ENCODE assay signal across 18 cellular contexts in the genomic region with DNA sequence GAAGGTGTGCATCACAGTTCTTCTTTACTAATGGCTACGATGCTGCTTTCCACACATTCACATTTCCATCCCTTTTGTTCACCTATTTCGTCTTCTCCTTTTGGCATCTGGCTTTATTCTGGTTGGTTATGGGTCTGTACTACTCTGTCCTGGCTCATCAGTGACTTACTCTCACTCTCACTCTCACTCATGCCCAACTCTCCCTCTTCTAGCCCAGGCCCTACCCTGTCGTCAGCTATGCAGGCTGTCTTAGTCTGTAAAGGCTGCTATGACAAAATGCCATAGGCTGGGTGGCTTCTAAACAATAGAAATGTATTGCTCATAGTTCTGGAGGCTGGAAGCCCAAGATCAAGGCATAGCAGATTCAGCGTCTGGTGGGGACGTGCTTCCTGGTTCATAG.
DNase-seq lines count a peak whose midpoint lies in the region; ATAC-seq and TF ChIP-seq lines count a peak whose summit lies in the region.
"Had no signal": no experiment of that assay in that cellular context is flagged by ENCODE, and none has a peak within 500 bp of the region (broad histone marks: within the 10 kb centered on the region; RNA-seq: fewer than 3 reads in every experiment).

No MANE protein-coding gene starts in this region.

- no peak for DNase-seq in activated B cell treated with CpG ODN at 0.5 μM for 24 hours
- no peak for DNase-seq in naive B cell
- no peak for DNase-seq in type B pancreatic cell (ENCODE audit: extremely low spot score, unreplicated experiment)
- DNase-seq in H4 (ENCODE audit: low spot score): no peak
- DNase-seq in activated CD4-positive, alpha-beta memory T cell treated with anti-CD3 and anti-CD28 coated beads, Interleukin-2, amount 10 ng/mL, durations not matched to agents 7 days and 5 days: no peak
- DNase-seq in stimulated activated naive CD8-positive, alpha-beta T cell treated with anti-CD3 and anti-CD28 coated beads, Interleukin-15, amount 100 ng/mL, for 72 hours: no peak
- DNase-seq: BE2C; CD4-positive, CD25-positive, alpha-beta regulatory T cell; CD8-positive, alpha-beta memory T cell; COR-L47; DMS 273 treated with DMSO at 0.1 percent for 48 hours; DMS53; DND-41; EL; GOT3; H9 had no signal

- peak overlapping the region; percentile 31 to 74 (median 60); a peak in 20 of 22 replicates for H3K4me2 ChIP-seq in BLaER1 treated with 17β-estradiol and CSF1 and Interleukin-3, amounts not matched to agents 10 nM and 100 nM

- H3K9me3 ChIP-seq in BLaER1 treated with 17β-estradiol and CSF1 and Interleukin-3, amounts not matched to agents 10 nM and 100 nM (replicated peaks in 1 of 11): peaks cover 25 to 38% (median 32%) of the 10 kb centered on the region in 11 experiments
- H3K9me3 ChIP-seq: BE2C had no signal

- H3K4me3 ChIP-seq in BLaER1 treated with 17β-estradiol and CSF1 and Interleukin-3, amounts not matched to agents 10 nM and 100 nM: no peak overlapping the region
- H3K4me3 ChIP-seq: GM12878 had no signal

- H3K36me3 Mint-ChIP-seq in activated B cell treated with CpG ODN at 0.5 μM for 24 hours (ENCODE audit: low read depth) (peaks cover 18% of the 10 kb centered on the region), naive B cell (peaks cover 10 to 20% of the 10 kb centered on the region in 2 donors), type B pancreatic cell (peaks cover 33% of the 10 kb centered on the region)
- H3K36me3 Mint-ChIP-seq in activated CD4-positive, alpha-beta memory T cell treated with anti-CD3 and anti-CD28 coated beads, Interleukin-2, amount 10 ng/mL, durations not matched to agents 7 days and 5 days (ENCODE audit: low read depth): no peaks in the 10 kb centered on the region

- peaks cover 28 to 45% (median 41%) of the 10 kb centered on the region in 10 experiments for H3K4me1 ChIP-seq in BLaER1 treated with 17β-estradiol and CSF1 and Interleukin-3, amounts not matched to agents 10 nM and 100 nM
- H3K4me1 ChIP-seq: BE2C had no signal

- H3K4me3 Mint-ChIP-seq in activated B cell treated with CpG ODN at 0.5 μM for 24 hours (no peak overlapping the region), naive B cell (peak overlapping the region in 7 of 8 donors; percentile 16 to 89 (median 67)), type B pancreatic cell (no peak overlapping the region)
- no peak overlapping the region for H3K4me3 Mint-ChIP-seq in activated CD4-positive, alpha-beta memory T cell treated with anti-CD3 and anti-CD28 coated beads, Interleukin-2, amount 10 ng/mL, durations not matched to agents 7 days and 5 days
- H3K4me3 Mint-ChIP-seq in stimulated activated naive CD8-positive, alpha-beta T cell treated with anti-CD3 and anti-CD28 coated beads, Interleukin-15, amount 100 ng/mL, for 72 hours: no peak overlapping the region
- H3K4me3 Mint-ChIP-seq: CD4-positive, CD25-positive, alpha-beta regulatory T cell; CD8-positive, alpha-beta memory T cell; H9 had no signal

- intact Hi-C loops in activated B cell treated with CpG ODN at 0.5 μM for 24 hours (cut with micrococcal nuclease): no loop called here

- TF ChIP-seq CTCF in activated B cell treated with CpG ODN at 0.5 μM for 24 hours (IDR thresholded peaks at IDR 0.05) (no peak), type B pancreatic cell (conservative IDR thresholded peaks at IDR 0.05) (no peak)

- peaks cover 20 to 54% (median 27%) of the 10 kb centered on the region in 11 experiments for H3K36me3 ChIP-seq in BLaER1 treated with 17β-estradiol and CSF1 and Interleukin-3, amounts not matched to agents 10 nM and 100 nM
- H3K36me3 ChIP-seq: BE2C had no signal

- H3K27ac Mint-ChIP-seq in activated B cell treated with CpG ODN at 0.5 μM for 24 hours: peak overlapping the region; percentile 70
- peak overlapping the region; percentile 39 to 95 (median 90) for H3K27ac Mint-ChIP-seq in naive B cell
- peak overlapping the region; percentile 99 for H3K27ac Mint-ChIP-seq in type B pancreatic cell
- H3K27ac Mint-ChIP-seq in activated CD4-positive, alpha-beta memory T cell treated with anti-CD3 and anti-CD28 coated beads, Interleukin-2, amount 10 ng/mL, durations not matched to agents 7 days and 5 days: no peak overlapping the region
- no peak overlapping the region for H3K27ac Mint-ChIP-seq in stimulated activated naive CD8-positive, alpha-beta T cell treated with anti-CD3 and anti-CD28 coated beads, Interleukin-15, amount 100 ng/mL, for 72 hours
- H3K27ac Mint-ChIP-seq: CD4-positive, CD25-positive, alpha-beta regulatory T cell; H9 had no signal

- peaks cover 31% of the 10 kb centered on the region for H3K4me1 Mint-ChIP-seq in activated B cell treated with CpG ODN at 0.5 μM for 24 hours
- peaks cover 23 to 43% (median 28%) of the 10 kb centered on the region in 3 donors for H3K4me1 Mint-ChIP-seq in naive B cell
- no peaks in the 10 kb centered on the region for H3K4me1 Mint-ChIP-seq in type B pancreatic cell (ENCODE audit: unreplicated experiment)
- no peaks in the 10 kb centered on the region for H3K4me1 Mint-ChIP-seq in activated CD4-positive, alpha-beta memory T cell treated with anti-CD3 and anti-CD28 coated beads, Interleukin-2, amount 10 ng/mL, durations not matched to agents 7 days and 5 days
- H3K4me1 Mint-ChIP-seq in stimulated activated naive CD8-positive, alpha-beta T cell treated with anti-CD3 and anti-CD28 coated beads, Interleukin-15, amount 100 ng/mL, for 72 hours: no peaks in the 10 kb centered on the region
- H3K4me1 Mint-ChIP-seq: CD4-positive, CD25-positive, alpha-beta regulatory T cell; CD8-positive, alpha-beta memory T cell had no signal

- no peaks in the 10 kb centered on the region for H3K27me3 ChIP-seq in BLaER1 treated with 17β-estradiol and CSF1 and Interleukin-3, amounts not matched to agents 10 nM and 100 nM
- H3K27me3 ChIP-seq: BE2C had no signal

- H4K20me1 ChIP-seq in BLaER1 treated with 17β-estradiol and CSF1 and Interleukin-3, amounts not matched to agents 10 nM and 100 nM: no peaks in the 10 kb centered on the region

- H3K9ac ChIP-seq in BLaER1 treated with 17β-estradiol and CSF1 and Interleukin-3, amounts not matched to agents 10 nM and 100 nM: peak overlapping the region in 1 of 11 experiments; percentile 44; a peak in 1 of 22 replicates

- POLR2A ChIA-PET in activated B cell treated with CpG ODN at 0.5 μM for 24 hours (lab: Charles Lee): no interaction called here
- POLR2A ChIA-PET in activated CD4-positive, alpha-beta memory T cell treated with anti-CD3 and anti-CD28 coated beads, Interleukin-2, amount 10 ng/mL, durations not matched to agents 7 days and 5 days (lab: Charles Lee): no interaction called here

- H3K27me3 Mint-ChIP-seq in activated B cell treated with CpG ODN at 0.5 μM for 24 hours (no peaks in the 10 kb centered on the region), naive B cell (no peaks in the 10 kb centered on the region), type B pancreatic cell (no peaks in the 10 kb centered on the region)
- no peaks in the 10 kb centered on the region for H3K27me3 Mint-ChIP-seq in activated CD4-positive, alpha-beta memory T cell treated with anti-CD3 and anti-CD28 coated beads, Interleukin-2, amount 10 ng/mL, durations not matched to agents 7 days and 5 days
- no peaks in the 10 kb centered on the region for H3K27me3 Mint-ChIP-seq in stimulated activated naive CD8-positive, alpha-beta T cell treated with anti-CD3 and anti-CD28 coated beads, Interleukin-15, amount 100 ng/mL, for 72 hours
- H3K27me3 Mint-ChIP-seq: CD4-positive, CD25-positive, alpha-beta regulatory T cell; CD8-positive, alpha-beta memory T cell had no signal

- ATAC-seq in activated B cell treated with CpG ODN at 0.5 μM for 24 hours (ENCODE audit: low read depth): no peak
- no peak for ATAC-seq in naive B cell (ENCODE audit: low read depth in 2 of 2)
- no peak for ATAC-seq in stimulated activated naive CD8-positive, alpha-beta T cell treated with anti-CD3 and anti-CD28 coated beads, Interleukin-15, amount 100 ng/mL, for 72 hours
- ATAC-seq: GM12878 had no signal

- H3K27ac ChIP-seq in BLaER1 treated with 17β-estradiol and CSF1 and Interleukin-3, amounts not matched to agents 10 nM and 100 nM: peak overlapping the region in 9 of 11 experiments; percentile 40 to 65 (median 61); a peak in 16 of 22 replicates

- CTCF ChIA-PET in activated B cell treated with CpG ODN at 0.5 μM for 24 hours (lab: Charles Lee): no interaction called here
- CTCF ChIA-PET in activated CD4-positive, alpha-beta memory T cell treated with anti-CD3 and anti-CD28 coated beads, Interleukin-2, amount 10 ng/mL, durations not matched to agents 7 days and 5 days (lab: Charles Lee): no interaction called here

- H3K9me3 Mint-ChIP-seq in activated B cell treated with CpG ODN at 0.5 μM for 24 hours (no peaks in the 10 kb centered on the region), naive B cell (peaks cover 0 to 17% (median 5%) of the 10 kb centered on the region in 7 donors), type B pancreatic cell (peaks cover 5% of the 10 kb centered on the region)
- no peaks in the 10 kb centered on the region for H3K9me3 Mint-ChIP-seq in activated CD4-positive, alpha-beta memory T cell treated with anti-CD3 and anti-CD28 coated beads, Interleukin-2, amount 10 ng/mL, durations not matched to agents 7 days and 5 days
- H3K9me3 Mint-ChIP-seq in stimulated activated naive CD8-positive, alpha-beta T cell treated with anti-CD3 and anti-CD28 coated beads, Interleukin-15, amount 100 ng/mL, for 72 hours: peaks cover 0 to 4% of the 10 kb centered on the region in 2 donors

Comparison
In these comparisons a context has a peak if more than half of its experiments do, and no peak if none do; other contexts are left out.
1. H3K27ac Mint-ChIP-seq: peak in activated B cell treated with CpG ODN at 0.5 μM for 24 hours (single experiment), naive B cell (6 of 6) and type B pancreatic cell (single experiment); none in activated CD4-positive, alpha-beta memory T cell treated with anti-CD3 and anti-CD28 coated beads, Interleukin-2, amount 10 ng/mL, durations not matched to agents 7 days and 5 days (single experiment) and stimulated activated naive CD8-positive, alpha-beta T cell treated with anti-CD3 and anti-CD28 coated beads, Interleukin-15, amount 100 ng/mL, for 72 hours (0 of 2).
2. H3K4me3 Mint-ChIP-seq: peak in naive B cell (7 of 8); none in activated B cell treated with CpG ODN at 0.5 μM for 24 hours (single experiment), type B pancreatic cell (single experiment), activated CD4-positive, alpha-beta memory T cell treated with anti-CD3 and anti-CD28 coated beads, Interleukin-2, amount 10 ng/mL, durations not matched to agents 7 days and 5 days (single experiment) and stimulated activated naive CD8-positive, alpha-beta T cell treated with anti-CD3 and anti-CD28 coated beads, Interleukin-15, amount 100 ng/mL, for 72 hours (0 of 2).